ENCODE assay signal across 7 cellular contexts in the genomic region with DNA sequence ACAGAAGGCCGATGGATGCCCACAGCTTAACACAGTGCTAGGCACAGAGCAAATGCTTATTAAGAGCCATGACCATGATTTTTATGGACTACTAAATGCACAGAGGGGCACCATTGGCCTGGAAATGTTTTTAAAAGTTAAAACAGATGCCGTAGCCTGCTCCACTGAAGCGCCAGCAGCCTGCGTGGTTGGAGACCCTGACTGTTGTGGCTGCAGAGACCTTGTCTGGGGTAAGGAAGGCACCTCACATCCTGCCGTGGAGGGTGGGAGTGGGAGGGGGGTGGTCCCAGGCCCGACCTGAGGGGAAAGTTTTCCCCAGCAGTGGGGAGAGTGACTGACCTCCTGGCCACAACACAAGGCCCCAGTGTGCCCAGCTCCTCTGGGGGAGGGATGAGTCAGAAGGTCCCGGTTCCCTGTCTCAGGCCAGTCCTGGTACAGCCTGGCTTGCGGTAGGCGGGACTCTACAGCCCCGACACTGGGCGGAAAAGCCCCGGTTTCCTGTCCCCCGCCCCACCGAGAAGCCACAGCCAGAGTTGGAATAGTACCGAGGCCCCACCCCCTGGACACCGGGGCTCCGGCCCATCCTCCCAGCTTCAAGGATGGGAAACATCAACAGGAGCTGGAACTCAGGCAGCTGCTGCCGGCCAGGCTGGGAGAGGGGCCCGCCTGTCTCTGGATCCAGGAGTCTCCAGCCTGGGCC. TPM values are rescaled to one million over a fixed set of nuclear protein-coding genes. Genes with fewer than 3 reads are reported as not detected.
DNase-seq lines count a peak whose midpoint lies in the region; ATAC-seq and TF ChIP-seq lines count a peak whose summit lies in the region.

No MANE protein-coding gene starts in this region.

- no TSS peak for BruUV-seq in mammary epithelial cell (replicated peaks; lab: Mats Ljungman, UMichigan)

- CTCF ChIA-PET in mammary epithelial cell (lab: Charles Lee; ENCODE audit: low non-redundant PET), result no interaction called here

- WGBS in mammary epithelial cell (ENCODE audit: low coverage, missing lambda C conversion rate), result 60% methylated on average over 8 of the region's 19 CpGs
- 33 to 54% methylated on average over 5 to 19 of the region's 19 CpGs for WGBS in testis, 2 donors

- H3K9me3 ChIP-seq in mammary epithelial cell (replicated peaks; ENCODE audit: insufficient read depth, low read length) (no peaks in the 10 kb centered on the region), testis (no peaks in the 10 kb centered on the region)

- no peak overlapping the region for H2AFZ ChIP-seq in mammary epithelial cell (ENCODE audit: low read depth, low read length)

- intact Hi-C loops in mammary epithelial cell (cut with micrococcal nuclease) (no loop called here), testis (cut with DNase I; ENCODE audit: low total_unique reads) (no loop called here)

- H3K27ac ChIP-seq in mammary epithelial cell (ENCODE audit: insufficient read depth, low read depth, low read length), result no peak overlapping the region
- peak overlapping the region in 1 of 2 donors; percentile 69 for H3K27ac ChIP-seq in testis

- H3K4me2 ChIP-seq in mammary epithelial cell (ENCODE audit: insufficient read depth, low read depth, low read length), result no peak overlapping the region

- H3K27me3 ChIP-seq in mammary epithelial cell (ENCODE audit: insufficient read depth, low read length) (no peaks in the 10 kb centered on the region), testis (no peaks in the 10 kb centered on the region)

- DNase-seq in HT1080 (ENCODE audit: low read depth) (peak; percentile 84), mammary epithelial cell (peak; percentile 19), left lobe of liver (ENCODE audit: low spot score) (peak; percentile 60), testis (peak; percentile 68), SKM-1 (lab: John Stamatoyannopoulos, UW; ENCODE audit: unreplicated experiment) (no peak), NCI-H748 (lab: John Stamatoyannopoulos, UW; ENCODE audit: unreplicated experiment) (no peak), OCI-M2 (lab: John Stamatoyannopoulos, UW; ENCODE audit: unreplicated experiment) (no peak)

- TF ChIP-seq CTCF in mammary epithelial cell (conservative IDR thresholded peaks at IDR 0.05 in 1 of 2, IDR thresholded peaks at IDR 0.05 in 1 of 2; ENCODE audit: extremely low read depth in 1 of 2, insufficient read depth in 1 of 2, low read depth in 1 of 2, low read length in 2 of 2) (no peak), testis (IDR thresholded peaks at IDR 0.05) (no peak)

- ATAC-seq in left lobe of liver, result peak; percentile 64

- peaks cover 7% of the 10 kb centered on the region for H3K4me1 ChIP-seq in mammary epithelial cell (ENCODE audit: insufficient read depth, low read length)
- peaks cover 5% of the 10 kb centered on the region for H3K4me1 ChIP-seq in testis

- no peak for TF ChIP-seq POLR2A in testis (IDR thresholded peaks at IDR 0.05)

- no peaks in the 10 kb centered on the region for H4K20me1 ChIP-seq in mammary epithelial cell (ENCODE audit: insufficient read depth, low read length)

- dilution Hi-C loops in mammary epithelial cell (cut with HindIII; ENCODE audit: low sequenced_read_pairs), result no loop called here

- no peak overlapping the region for H3K4me3 ChIP-seq in mammary epithelial cell (replicated peaks in 1 of 3; ENCODE audit: insufficient read depth in 1 of 3, low read depth in 2 of 3, low read length in 3 of 3)
- no peak overlapping the region for H3K4me3 ChIP-seq in testis

- H3K36me3 ChIP-seq in mammary epithelial cell (ENCODE audit: insufficient read depth, low read length), result no peaks in the 10 kb centered on the region
- H3K36me3 ChIP-seq in testis (ENCODE audit: low read depth, missing control alignments), result no peaks in the 10 kb centered on the region

- in situ Hi-C loops in mammary epithelial cell (cut with MboI; ENCODE audit: low sequenced_read_pairs in 2 of 2), result no loop called here

- no peaks in the 10 kb centered on the region for H3K79me2 ChIP-seq in mammary epithelial cell (ENCODE audit: insufficient read depth, low read length)

- H3K9ac ChIP-seq in mammary epithelial cell (ENCODE audit: insufficient read depth, low read length), result no peak overlapping the region

RNA-seq across cellular contexts. Expression of gene CHST1, which starts 7.0 kb away (rescaled TPM):
- total RNA-seq in HT1080 (2014; rRNA removed; shearing (Covaris generic)), result 2.4 and 2.9 TPM in 2 replicates
- 2.6 and 3.4 TPM in 2 replicates for polyA plus RNA-seq in HT1080 (2015; cell fraction: cytosol; rRNA removed)
- 2.4 and 2.6 TPM in 2 replicates for polyA plus RNA-seq in HT1080 (2015; cell fraction: nucleus; rRNA removed)
- total RNA-seq in mammary epithelial cell (1 to 10 TPM in 1 of 2 donors, under 1 TPM in 1; 0.33 to 1.2 TPM), left lobe of liver (2.3 TPM), testis (10 to 100 TPM in 1 of 2 donors, 1 to 10 TPM in 1; 6.2 to 10.6 TPM)
- polyA plus RNA-seq in mammary epithelial cell (0.02 TPM), testis (ENCODE audit: insufficient read depth, low read depth, low replicate concordance) (17.1 TPM)
- not detected for polyA minus RNA-seq in mammary epithelial cell

Comparison
In these comparisons a context has a peak if more than half of its experiments do, and no peak if none do; other contexts are left out.
1. DNase-seq: peak in HT1080 (single experiment), mammary epithelial cell (single experiment), left lobe of liver (single experiment) and testis (single experiment); none in SKM-1 (single experiment), NCI-H748 (single experiment) and OCI-M2 (single experiment).